Comparison of ENCODE assay signal across 11 cellular contexts in the genomic region with DNA sequence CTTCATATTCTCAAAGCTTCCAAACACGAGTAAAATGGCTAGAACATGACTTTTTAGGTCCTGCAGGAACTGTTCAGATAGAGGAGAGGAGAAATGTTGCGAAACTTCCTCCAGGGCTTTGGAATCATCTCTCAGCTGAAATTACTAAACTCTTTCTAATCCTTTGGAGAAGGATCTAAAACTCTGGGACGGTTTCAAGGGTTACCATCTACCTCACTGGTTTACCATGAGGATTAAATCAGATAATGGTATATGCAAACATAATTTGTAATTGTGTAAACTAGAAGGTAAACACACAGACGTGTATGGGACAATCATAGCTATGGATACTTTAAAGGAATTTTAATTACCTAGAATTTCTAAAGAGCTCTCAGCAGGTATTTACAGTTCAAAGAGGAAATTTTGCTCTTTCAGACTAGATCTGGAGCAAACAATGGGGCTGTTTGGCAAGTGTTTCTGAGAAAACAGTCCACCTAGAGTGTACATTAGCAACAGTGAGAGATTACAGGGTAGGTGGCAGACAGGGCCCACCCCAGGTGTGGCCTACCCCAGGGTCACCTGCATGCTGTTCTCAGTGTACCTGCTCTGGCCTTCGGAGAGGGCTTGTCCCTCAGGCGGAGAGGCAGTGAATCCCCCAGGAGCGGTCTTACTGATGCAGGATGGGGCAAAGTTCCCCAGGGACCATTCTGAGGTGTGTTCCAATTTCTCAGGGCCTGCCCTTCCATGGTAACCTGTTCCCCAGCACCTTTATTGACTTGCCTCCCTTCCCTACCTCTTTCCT.
A peak's percentile ranks its signal among the peaks of the same experiment; 100 is the strongest.
DNase-seq lines count a peak whose midpoint lies in the region; ATAC-seq, FAIRE-seq and TF ChIP-seq lines count a peak whose summit lies in the region.
"Had no signal": no experiment of that assay in that cellular context is flagged by ENCODE, and none has a peak within 500 bp of the region (broad histone marks: within the 10 kb centered on the region; RNA-seq: fewer than 3 reads in every experiment).

No MANE protein-coding gene starts in this region.

- H3K4me3 Mint-ChIP-seq in MCF 10A (ENCODE audit: unreplicated experiment) (no peak overlapping the region), activated B cell treated with CpG ODN at 0.5 μM for 24 hours (peak overlapping the region; percentile 35)

- H3K27ac ChIP-seq in mammary epithelial cell (ENCODE audit: insufficient read depth, low read depth, low read length) (no peak overlapping the region), layer of hippocampus (ENCODE audit: low read depth, low read length) (peak overlapping the region; percentile 92)

- intact Hi-C loops in MCF 10A (cut with micrococcal nuclease) = no loop called here
- intact Hi-C loops in mammary epithelial cell (cut with micrococcal nuclease) = no loop called here
- intact Hi-C loops in activated B cell treated with CpG ODN at 0.5 μM for 24 hours (cut with micrococcal nuclease) = loop anchor here (5.0 kb wide), 2 partner anchors 75 to 240 kb away; partner anchors contain the start of gene FNTB

- ATAC-seq in activated B cell treated with CpG ODN at 0.5 μM for 24 hours (ENCODE audit: low read depth) = no peak
- ATAC-seq in HG02884 (IDR thresholded peaks at IDR 0.05; ENCODE audit: unreplicated experiment) = no peak
- no peak for ATAC-seq in GM19328 (IDR thresholded peaks at IDR 0.05; ENCODE audit: unreplicated experiment)
- ATAC-seq: GM12878 had no signal

- BruUV-seq in MCF 10A (replicated peaks; lab: Mats Ljungman, UMichigan) (no TSS peak), mammary epithelial cell (replicated peaks; lab: Mats Ljungman, UMichigan) (no TSS peak)

- CTCF ChIA-PET in MCF 10A (lab: Yijun Ruan, JAX) = interaction anchor here (0.6 to 4.1 kb wide), 7 partner anchors 16 to 1457 kb away, joined by 3 to 23 read pairs (median 4); partner anchors contain the start of gene FUT8
- CTCF ChIA-PET in mammary epithelial cell (lab: Charles Lee; ENCODE audit: low non-redundant PET) = interaction anchor here (0.6 kb wide), 1 partner anchor 188 kb away, joined by 3 read pairs; no protein-coding TSS in a partner anchor
- CTCF ChIA-PET in activated B cell treated with CpG ODN at 0.5 μM for 24 hours (lab: Charles Lee) = interaction anchor here (0.6 to 7.9 kb wide), 9 partner anchors 9 to 840 kb away, joined by 3 to 46 read pairs (median 5); partner anchors contain the start of gene FUT8

- dilution Hi-C loops in mammary epithelial cell (cut with HindIII; ENCODE audit: low sequenced_read_pairs) = loop anchor here (5.0 kb wide), 1 partner anchor 60 kb away; no protein-coding TSS in a partner anchor

- H3K4me2 ChIP-seq in mammary epithelial cell (ENCODE audit: insufficient read depth, low read depth, low read length) = no peak overlapping the region

- no peak overlapping the region for H2AFZ ChIP-seq in mammary epithelial cell (ENCODE audit: low read depth, low read length)

- no peak overlapping the region for H3K9ac ChIP-seq in mammary epithelial cell (ENCODE audit: insufficient read depth, low read length)

- H3K36me3 Mint-ChIP-seq in MCF 10A (ENCODE audit: insufficient read depth, unreplicated experiment) (no peaks in the 10 kb centered on the region), activated B cell treated with CpG ODN at 0.5 μM for 24 hours (ENCODE audit: low read depth) (no peaks in the 10 kb centered on the region)

- H3K36me3 ChIP-seq in mammary epithelial cell (ENCODE audit: insufficient read depth, low read length) = no peaks in the 10 kb centered on the region

- H3K4me3 ChIP-seq in mammary epithelial cell (replicated peaks in 1 of 3; ENCODE audit: insufficient read depth in 1 of 3, low read depth in 2 of 3, low read length in 3 of 3) = no peak overlapping the region
- H3K4me3 ChIP-seq: GM12878 had no signal

- H3K4me1 Mint-ChIP-seq in MCF 10A (ENCODE audit: insufficient read depth, unreplicated experiment) = peaks cover 35% of the 10 kb centered on the region
- H3K4me1 Mint-ChIP-seq in activated B cell treated with CpG ODN at 0.5 μM for 24 hours = peaks cover 89% of the 10 kb centered on the region

- FAIRE-seq in urothelium cell line (lab: Jason Lieb, UNC) = peak; percentile 46
- FAIRE-seq: GM12878 had no signal

- H3K27ac Mint-ChIP-seq in MCF 10A (ENCODE audit: low read depth, unreplicated experiment) = peak overlapping the region; percentile 68
- peak overlapping the region; percentile 63 for H3K27ac Mint-ChIP-seq in activated B cell treated with CpG ODN at 0.5 μM for 24 hours

- WGBS in mammary epithelial cell (ENCODE audit: low coverage, missing lambda C conversion rate) = 53% methylated on average over 7 of the region's 7 CpGs

- H3K9me3 Mint-ChIP-seq in MCF 10A (ENCODE audit: unreplicated experiment) (no peaks in the 10 kb centered on the region), activated B cell treated with CpG ODN at 0.5 μM for 24 hours (no peaks in the 10 kb centered on the region)

- no peaks in the 10 kb centered on the region for H3K27me3 Mint-ChIP-seq in MCF 10A (ENCODE audit: insufficient read depth, unreplicated experiment)
- no peaks in the 10 kb centered on the region for H3K27me3 Mint-ChIP-seq in activated B cell treated with CpG ODN at 0.5 μM for 24 hours

- in situ Hi-C loops in mammary epithelial cell (cut with MboI; ENCODE audit: low sequenced_read_pairs in 2 of 2) = loop anchor here in 1 of 2 donors (10.0 kb wide), 1 partner anchor 138 kb away; no protein-coding TSS in a partner anchor

- H3K27me3 ChIP-seq in mammary epithelial cell (ENCODE audit: insufficient read depth, low read length) (no peaks in the 10 kb centered on the region), layer of hippocampus (ENCODE audit: control insufficient read depth, insufficient read depth, low read length) (no peaks in the 10 kb centered on the region)

- H3K4me1 ChIP-seq in mammary epithelial cell (ENCODE audit: insufficient read depth, low read length) = peaks cover 34% of the 10 kb centered on the region

- no peaks in the 10 kb centered on the region for H3K79me2 ChIP-seq in mammary epithelial cell (ENCODE audit: insufficient read depth, low read length)

- H4K20me1 ChIP-seq in mammary epithelial cell (ENCODE audit: insufficient read depth, low read length) = no peaks in the 10 kb centered on the region

- DNase-seq in MCF 10A (ENCODE audit: unreplicated experiment) = peak; percentile 70
- no peak for DNase-seq in mammary epithelial cell
- no peak for DNase-seq in activated B cell treated with CpG ODN at 0.5 μM for 24 hours
- DNase-seq in urothelium cell line (ENCODE audit: low spot score) = no peak
- DNase-seq in NCI-H1105 treated with DMSO at 0.1 percent for 48 hours (lab: John Stamatoyannopoulos, UW) = no peak
- DNase-seq: activated naive CD4-positive, alpha-beta T cell treated with anti-CD3 and anti-CD28 coated beads, Interleukin-2, amount 50 U/mL, for 16 hours; C1 segment of cervical spinal cord had no signal

- TF ChIP-seq CTCF in MCF 10A (IDR thresholded peaks at IDR 0.05; ENCODE audit: unreplicated experiment) (no peak), mammary epithelial cell (conservative IDR thresholded peaks at IDR 0.05 in 1 of 2, IDR thresholded peaks at IDR 0.05 in 1 of 2; ENCODE audit: extremely low read depth in 1 of 2, insufficient read depth in 1 of 2, low read depth in 1 of 2, low read length in 2 of 2) (no peak), activated B cell treated with CpG ODN at 0.5 μM for 24 hours (IDR thresholded peaks at IDR 0.05) (no peak)

- H3K9me3 ChIP-seq in mammary epithelial cell (replicated peaks; ENCODE audit: insufficient read depth, low read length) = no peaks in the 10 kb centered on the region

- POLR2A ChIA-PET in MCF 10A (lab: Yijun Ruan, JAX) (interaction anchor here (0.6 to 2.4 kb wide), 7 partner anchors 8 to 751 kb away, joined by 3 to 13 read pairs (median 3); partner anchors contain the start of gene FUT8), activated B cell treated with CpG ODN at 0.5 μM for 24 hours (lab: Charles Lee) (interaction anchor here (0.5 to 7.5 kb wide), 9 partner anchors 20 to 186 kb away, joined by 3 to 95 read pairs (median 21); partner anchors contain the start of gene FUT8)
